In genomic region chr1:160415696-160416298, GRCh38 we compare ENCODE assay signal across 29 cellular contexts. TPM values are rescaled to one million over a fixed set of nuclear protein-coding genes. Genes with fewer than 3 reads are reported as not detected.
"Had no signal": no experiment of that assay in that cellular context is flagged by ENCODE, and none has a peak within 500 bp of the region (broad histone marks: within the 10 kb centered on the region; RNA-seq: fewer than 3 reads in every experiment).

No MANE protein-coding gene starts in this region.

- ATAC-seq: activated naive CD8-positive, alpha-beta T cell treated with anti-CD3 and anti-CD28 coated beads, Interleukin-2, amount 50 U/mL, for 24 hours; natural killer cell treated with Interleukin-12 subunit alpha and Interleukin-12 subunit beta and Interleukin-15 and Interleukin-18, amount 100 ng/mL, for 72 hours; sciatic nerve; stimulated activated memory B cell treated with anti-CD40 and anti-IgM and Interleukin-4, amounts not matched to agents 10 μg/mL and 1 μg/mL and 100 μg/mL, for 72 hours; stimulated activated naive CD8-positive, alpha-beta T cell treated with anti-CD3 and anti-CD28 coated beads, Interleukin-15, amount 100 ng/mL, for 72 hours had no signal

- H3K27me3 ChIP-seq: breast epithelium, heart right ventricle, left lung, neutrophil, tibial nerve had no signal

- H3K9me3 ChIP-seq: breast epithelium, heart right ventricle, left lung, mucosa of descending colon, neutrophil, tibial nerve had no signal

- H3K4me3 ChIP-seq: breast epithelium, heart right ventricle, left lung, lung, mucosa of descending colon, smooth muscle cell, tibial nerve had no signal

- H3K27me3 Mint-ChIP-seq: activated naive CD4-positive, alpha-beta T cell treated with anti-CD3 and anti-CD28 coated beads, Interleukin-2, amount 50 U/mL, for 24 hours; stimulated activated naive CD8-positive, alpha-beta T cell treated with anti-CD3 and anti-CD28 coated beads, Interleukin-15, amount 100 ng/mL, for 72 hours had no signal

- H3K36me3 ChIP-seq: breast epithelium, left lung, neutrophil had no signal

- H3K4me2 ChIP-seq: smooth muscle cell had no signal

- H3K4me3 Mint-ChIP-seq: activated CD4-positive, alpha-beta memory T cell treated with anti-CD3 and anti-CD28 coated beads, Interleukin-2, amount 10 ng/mL, durations not matched to agents 7 days and 5 days; activated CD4-positive, alpha-beta T cell treated with anti-CD3 and anti-CD28 coated beads, Interleukin-2, amount 10 ng/mL, durations not matched to agents 7 days and 5 days; activated naive CD4-positive, alpha-beta T cell treated with anti-CD3 and anti-CD28 coated beads, Interleukin-2, amount 50 U/mL, for 24 hours; activated naive CD8-positive, alpha-beta T cell treated with anti-CD3 and anti-CD28 coated beads, Interleukin-2, amount 50 U/mL, for 24 hours; central memory CD8-positive, alpha-beta T cell; natural killer cell treated with Interleukin-12 subunit alpha and Interleukin-12 subunit beta and Interleukin-15 and Interleukin-18, amount 100 ng/mL, for 72 hours; stimulated activated memory B cell treated with anti-CD40 and anti-IgM and Interleukin-4, amounts not matched to agents 10 μg/mL and 1 μg/mL and 100 μg/mL, for 72 hours; stimulated activated naive CD8-positive, alpha-beta T cell treated with anti-CD3 and anti-CD28 coated beads, Interleukin-15, amount 100 ng/mL, for 72 hours; WTC11 had no signal

- H3K9me3 Mint-ChIP-seq: activated CD4-positive, alpha-beta memory T cell treated with anti-CD3 and anti-CD28 coated beads, Interleukin-2, amount 10 ng/mL, durations not matched to agents 7 days and 5 days; activated CD4-positive, alpha-beta T cell treated with anti-CD3 and anti-CD28 coated beads, Interleukin-2, amount 10 ng/mL, durations not matched to agents 7 days and 5 days; activated naive CD4-positive, alpha-beta T cell treated with anti-CD3 and anti-CD28 coated beads, Interleukin-2, amount 50 U/mL, for 24 hours; activated naive CD8-positive, alpha-beta T cell treated with anti-CD3 and anti-CD28 coated beads, Interleukin-2, amount 50 U/mL, for 24 hours; activated T-helper 2 cell treated with anti-CD3 and anti-CD28 coated beads, Interferon-gamma antibody, Interleukin-2, Interleukin-4, amounts not matched to agents 10 μg/mL and 5 μg/mL and 100 μg/mL, durations not matched to agents 14 hours and 24 hours and 36 hours; central memory CD8-positive, alpha-beta T cell; natural killer cell treated with Interleukin-12 subunit alpha and Interleukin-12 subunit beta and Interleukin-15 and Interleukin-18, amount 100 ng/mL, for 72 hours; stimulated activated memory B cell treated with anti-CD40 and anti-IgM and Interleukin-4, amounts not matched to agents 10 μg/mL and 1 μg/mL and 100 μg/mL, for 72 hours; stimulated activated naive CD8-positive, alpha-beta T cell treated with anti-CD3 and anti-CD28 coated beads, Interleukin-15, amount 100 ng/mL, for 72 hours; WTC11 had no signal

- H3K27ac ChIP-seq: breast epithelium, heart right ventricle, left lung, neutrophil, tibial nerve had no signal

- FAIRE-seq: colon had no signal

- H3K4me1 ChIP-seq: breast epithelium, heart right ventricle, left lung had no signal

- H3K4me1 Mint-ChIP-seq: activated CD4-positive, alpha-beta memory T cell treated with anti-CD3 and anti-CD28 coated beads, Interleukin-2, amount 10 ng/mL, durations not matched to agents 7 days and 5 days; activated CD4-positive, alpha-beta T cell treated with anti-CD3 and anti-CD28 coated beads, Interleukin-2, amount 10 ng/mL, durations not matched to agents 7 days and 5 days; activated naive CD4-positive, alpha-beta T cell treated with anti-CD3 and anti-CD28 coated beads, Interleukin-2, amount 50 U/mL, for 24 hours; activated naive CD8-positive, alpha-beta T cell treated with anti-CD3 and anti-CD28 coated beads, Interleukin-2, amount 50 U/mL, for 24 hours; central memory CD8-positive, alpha-beta T cell; stimulated activated memory B cell treated with anti-CD40 and anti-IgM and Interleukin-4, amounts not matched to agents 10 μg/mL and 1 μg/mL and 100 μg/mL, for 72 hours; stimulated activated naive CD8-positive, alpha-beta T cell treated with anti-CD3 and anti-CD28 coated beads, Interleukin-15, amount 100 ng/mL, for 72 hours had no signal

- DNase-seq: activated CD4-positive, alpha-beta memory T cell treated with anti-CD3 and anti-CD28 coated beads, Interleukin-2, amount 10 ng/mL, durations not matched to agents 7 days and 5 days; activated CD4-positive, alpha-beta T cell treated with anti-CD3 and anti-CD28 coated beads for 1 hour; activated CD4-positive, alpha-beta T cell treated with anti-CD3 and anti-CD28 coated beads, Interleukin-2, amount 10 ng/mL, durations not matched to agents 7 days and 5 days; activated naive CD8-positive, alpha-beta T cell treated with anti-CD3 and anti-CD28 coated beads, Interleukin-2, amount 50 U/mL, for 24 hours; activated T-cell treated with anti-CD3 and anti-CD28 coated beads, Interleukin-2, amount 50 U/mL, for 48 hours; effector memory CD4-positive, alpha-beta T cell; heart right ventricle; stimulated activated CD4-positive, alpha-beta T cell treated with anti-CD3 and anti-CD28 coated beads, Interleukin-1b, Interleukin-23, amount 100 ng/mL, for 48 hours; stimulated activated CD4-positive, alpha-beta T cell treated with anti-CD3 and anti-CD28 coated beads, Interleukin-4, amount 100 ng/mL, for 4 hours; stimulated activated CD8-positive, alpha-beta memory T cell treated with anti-CD3 and anti-CD28 coated beads, Interleukin-4, amount 100 ng/mL, for 48 hours; stimulated activated naive CD8-positive, alpha-beta T cell treated with anti-CD3 and anti-CD28 coated beads, Interleukin-15, amount 100 ng/mL, for 72 hours; T-helper 2 cell had no signal

- H3K27ac Mint-ChIP-seq: activated CD4-positive, alpha-beta memory T cell treated with anti-CD3 and anti-CD28 coated beads, Interleukin-2, amount 10 ng/mL, durations not matched to agents 7 days and 5 days; activated CD4-positive, alpha-beta T cell treated with anti-CD3 and anti-CD28 coated beads, Interleukin-2, amount 10 ng/mL, durations not matched to agents 7 days and 5 days; activated naive CD4-positive, alpha-beta T cell treated with anti-CD3 and anti-CD28 coated beads, Interleukin-2, amount 50 U/mL, for 24 hours; activated naive CD8-positive, alpha-beta T cell treated with anti-CD3 and anti-CD28 coated beads, Interleukin-2, amount 50 U/mL, for 24 hours; activated T-helper 2 cell treated with anti-CD3 and anti-CD28 coated beads, Interferon-gamma antibody, Interleukin-2, Interleukin-4, amounts not matched to agents 10 μg/mL and 5 μg/mL and 100 μg/mL, durations not matched to agents 14 hours and 24 hours and 36 hours; natural killer cell treated with Interleukin-12 subunit alpha and Interleukin-12 subunit beta and Interleukin-15 and Interleukin-18, amount 100 ng/mL, for 72 hours; stimulated activated memory B cell treated with anti-CD40 and anti-IgM and Interleukin-4, amounts not matched to agents 10 μg/mL and 1 μg/mL and 100 μg/mL, for 72 hours; stimulated activated naive CD8-positive, alpha-beta T cell treated with anti-CD3 and anti-CD28 coated beads, Interleukin-15, amount 100 ng/mL, for 72 hours had no signal

- H3K36me3 Mint-ChIP-seq: activated naive CD4-positive, alpha-beta T cell treated with anti-CD3 and anti-CD28 coated beads, Interleukin-2, amount 50 U/mL, for 24 hours; natural killer cell treated with Interleukin-12 subunit alpha and Interleukin-12 subunit beta and Interleukin-15 and Interleukin-18, amount 100 ng/mL, for 72 hours; stimulated activated memory B cell treated with anti-CD40 and anti-IgM and Interleukin-4, amounts not matched to agents 10 μg/mL and 1 μg/mL and 100 μg/mL, for 72 hours had no signal

RNA-seq across cellular contexts. Expression of gene VANGL2, which starts 15.4 kb away (rescaled TPM):
- total RNA-seq: activated CD4-positive, alpha-beta memory T cell treated with anti-CD3 and anti-CD28 coated beads, Interleukin-2, amount 10 ng/mL, durations not matched to agents 7 days and 5 days; activated T-helper 2 cell treated with anti-CD3 and anti-CD28 coated beads, Interferon-gamma antibody, Interleukin-2, Interleukin-4, amounts not matched to agents 10 μg/mL and 5 μg/mL and 100 μg/mL, durations not matched to agents 14 hours and 24 hours and 36 hours; dermis microvascular lymphatic vessel endothelial cell; natural killer cell treated with Interleukin-12 subunit alpha and Interleukin-12 subunit beta and Interleukin-15 and Interleukin-18, amount 100 ng/mL, for 72 hours had no signal

RNA-seq across cellular contexts. Expression of gene NHLH1, which starts 48.9 kb away (rescaled TPM):
- total RNA-seq: dermis microvascular lymphatic vessel endothelial cell, sciatic nerve, smooth muscle cell, tibial nerve, ureter had no signal
